ENCODE assay signal across 32 cellular contexts in genomic region chr1:91679446-91679845, GRCh38.
"Had no signal": no experiment of that assay in that cellular context is flagged by ENCODE, and none has a peak within 500 bp of the region (broad histone marks: within the 10 kb centered on the region; RNA-seq: fewer than 3 reads in every experiment).

No MANE protein-coding gene starts in this region.

- H3K4me3 ChIP-seq: esophagus squamous epithelium, gastroesophageal sphincter had no signal

- H3K9me3 Mint-ChIP-seq: activated CD4-positive, alpha-beta memory T cell treated with anti-CD3 and anti-CD28 coated beads, Interleukin-2, amount 10 ng/mL, durations not matched to agents 7 days and 5 days; activated T-cell treated with anti-CD3 and anti-CD28 coated beads, Interleukin-2, amount 50 U/mL, for 24 hours; activated T-cell treated with anti-CD3 and anti-CD28 coated beads, Interleukin-2, amount 50 U/mL, for 72 hours had no signal

- ATAC-seq: activated T-cell treated with anti-CD3 and anti-CD28 coated beads, Interleukin-2, amount 50 U/mL, for 72 hours; gastroesophageal sphincter had no signal

- H3K27ac Mint-ChIP-seq: activated CD4-positive, alpha-beta memory T cell treated with anti-CD3 and anti-CD28 coated beads, Interleukin-2, amount 10 ng/mL, durations not matched to agents 7 days and 5 days; activated CD4-positive, alpha-beta T cell treated with anti-CD3 and anti-CD28 coated beads, Interleukin-2, amount 10 ng/mL, durations not matched to agents 7 days and 5 days; activated naive CD8-positive, alpha-beta T cell; activated T-cell treated with anti-CD3 and anti-CD28 coated beads, Interleukin-2, amount 50 U/mL, for 24 hours; activated T-cell treated with anti-CD3 and anti-CD28 coated beads, Interleukin-2, amount 50 U/mL, for 72 hours had no signal

- H3K4me3 Mint-ChIP-seq: activated CD4-positive, alpha-beta memory T cell treated with anti-CD3 and anti-CD28 coated beads, Interleukin-2, amount 10 ng/mL, durations not matched to agents 7 days and 5 days; activated CD4-positive, alpha-beta T cell treated with anti-CD3 and anti-CD28 coated beads, Interleukin-2, amount 10 ng/mL, durations not matched to agents 7 days and 5 days; activated naive CD8-positive, alpha-beta T cell; activated T-cell treated with anti-CD3 and anti-CD28 coated beads, Interleukin-2, amount 50 U/mL, for 24 hours; activated T-cell treated with anti-CD3 and anti-CD28 coated beads, Interleukin-2, amount 50 U/mL, for 72 hours had no signal

- H3K27ac ChIP-seq: brain microvascular endothelial cell, epithelial cell of prostate, esophagus squamous epithelium, gastroesophageal sphincter had no signal

- DNase-seq: activated CD4-positive, alpha-beta memory T cell treated with anti-CD3 and anti-CD28 coated beads, Interleukin-2, amount 10 ng/mL, durations not matched to agents 7 days and 5 days; activated CD4-positive, alpha-beta T cell treated with anti-CD3 and anti-CD28 coated beads for 4 hours; activated CD4-positive, alpha-beta T cell treated with anti-CD3 and anti-CD28 coated beads, Interleukin-2, amount 10 ng/mL, durations not matched to agents 7 days and 5 days; activated CD4-positive, alpha-beta T cell treated with anti-CD3 and anti-CD28 coated beads, Interleukin-2, amount 50 U/mL, for 4 hours; activated CD4-positive, CD25-positive, alpha-beta regulatory T cell; activated CD4-positive, CD25-positive, alpha-beta regulatory T cell treated with anti-CD3 and anti-CD28 coated beads, Interleukin-2, amount 50 U/mL, for 72 hours; activated CD8-positive, alpha-beta memory T cell treated with anti-CD3 and anti-CD28 coated beads, Interleukin-2, amount 50 U/mL, for 48 hours; activated effector memory CD4-positive, alpha-beta T cell treated with Interleukin-2 at 50 U/mL for 16 hours; activated gamma-delta T cell treated with Interleukin-2 at 50 U/mL for 16 hours; activated naive CD4-positive, alpha-beta T cell treated with anti-CD3 and anti-CD28 coated beads, Interleukin-2, amount 50 U/mL, for 16 hours; activated naive CD4-positive, alpha-beta T cell treated with Interleukin-2 at 50 U/mL for 16 hours; activated T-cell treated with anti-CD3 and anti-CD28 coated beads for 4 hours; activated T-cell treated with anti-CD3 and anti-CD28 coated beads, Interleukin-2, amount 50 U/mL, for 24 hours; activated T-cell treated with anti-CD3 and anti-CD28 coated beads, Interleukin-2, amount 50 U/mL, for 72 hours; amniotic stem cell; anterior cingulate cortex; brain microvascular endothelial cell; cortex of kidney; dermis blood vessel endothelial cell; effector CD8-positive, alpha-beta T cell; esophagus squamous epithelium; foreskin melanocyte; T-helper 1 cell; T-helper 2 cell had no signal

- H3K27me3 Mint-ChIP-seq: activated CD4-positive, alpha-beta memory T cell treated with anti-CD3 and anti-CD28 coated beads, Interleukin-2, amount 10 ng/mL, durations not matched to agents 7 days and 5 days; activated CD4-positive, alpha-beta T cell treated with anti-CD3 and anti-CD28 coated beads, Interleukin-2, amount 10 ng/mL, durations not matched to agents 7 days and 5 days; activated naive CD8-positive, alpha-beta T cell; activated T-cell treated with anti-CD3 and anti-CD28 coated beads, Interleukin-2, amount 50 U/mL, for 24 hours had no signal

- FAIRE-seq: astrocyte, bronchial epithelial cell, colon, endometrium, endothelial cell of umbilical vein had no signal

- H3K27me3 ChIP-seq: brain microvascular endothelial cell, esophagus squamous epithelium, gastroesophageal sphincter had no signal

- H3K9me3 ChIP-seq: esophagus squamous epithelium, gastroesophageal sphincter had no signal

- H3K36me3 ChIP-seq: brain microvascular endothelial cell had no signal
